14 cellular contexts compared by ENCODE assay signal in the genomic region with DNA sequence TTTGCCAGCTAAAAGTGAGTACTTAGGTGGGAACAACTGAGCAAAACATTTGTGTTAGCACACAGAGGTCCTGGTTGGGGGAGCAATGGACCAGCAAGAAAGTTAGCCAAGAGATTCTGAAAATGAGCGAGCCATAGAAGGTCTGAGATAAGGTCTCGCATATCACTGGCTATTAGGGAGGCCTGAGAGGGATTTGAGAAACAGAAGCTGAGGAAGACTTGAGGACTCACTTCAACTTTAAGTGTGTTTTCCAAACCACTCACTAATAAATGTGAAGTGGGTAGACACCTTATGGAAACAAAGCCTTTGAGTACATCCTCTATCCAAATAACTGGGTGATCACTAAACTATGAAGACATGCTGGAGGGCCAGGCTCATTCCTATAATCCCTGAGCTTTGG.
DNase-seq lines count a peak whose midpoint lies in the region; TF ChIP-seq lines count a peak whose summit lies in the region.
"Had no signal": no experiment of that assay in that cellular context is flagged by ENCODE, and none has a peak within 500 bp of the region (broad histone marks: within the 10 kb centered on the region; RNA-seq: fewer than 3 reads in every experiment).

No MANE protein-coding gene starts in this region.

- no peak for TF ChIP-seq CTCF in osteoblast (IDR thresholded peaks at IDR 0.05; ENCODE audit: extremely low read depth, low read depth, low read length)

- H3K79me2 ChIP-seq in mesendoderm (ENCODE audit: control insufficient read depth, insufficient read depth, low read length) (no peaks in the 10 kb centered on the region), osteoblast (ENCODE audit: insufficient read depth, low read length) (no peaks in the 10 kb centered on the region), trophoblast cell (ENCODE audit: control insufficient read depth, insufficient read depth, low read length, poor library complexity) (no peaks in the 10 kb centered on the region)

- H3K4me3 ChIP-seq in mesendoderm (ENCODE audit: low read length) (no peak overlapping the region), osteoblast (ENCODE audit: insufficient read depth, low read length) (no peak overlapping the region), trophoblast cell (ENCODE audit: low read depth, low read length) (no peak overlapping the region)
- H3K4me3 ChIP-seq: BLaER1 had no signal

- H2BK12ac ChIP-seq in trophoblast cell (ENCODE audit: low read length), result no peak overlapping the region

- H3K56ac ChIP-seq in mesendoderm (ENCODE audit: low read length), result no peak overlapping the region

- H3K23ac ChIP-seq in mesendoderm (ENCODE audit: low read length) (no peak overlapping the region), trophoblast cell (ENCODE audit: low read length) (no peak overlapping the region)

- H4K5ac ChIP-seq in mesendoderm (ENCODE audit: low read length), result no peak overlapping the region

- H3K4me2 ChIP-seq in mesendoderm (ENCODE audit: low read length) (no peak overlapping the region), osteoblast (ENCODE audit: insufficient read depth, low read length) (no peak overlapping the region), trophoblast cell (ENCODE audit: low read length) (no peak overlapping the region)
- H3K4me2 ChIP-seq: BLaER1 had no signal

- no peak overlapping the region for H4K91ac ChIP-seq in trophoblast cell (ENCODE audit: low read depth, low read length)

- no peak overlapping the region for H3K18ac ChIP-seq in mesendoderm (ENCODE audit: low read length)
- H3K18ac ChIP-seq in trophoblast cell (ENCODE audit: low read length), result no peak overlapping the region

- H3K9me3 ChIP-seq in osteoblast (ENCODE audit: low read depth, low read length) (peaks cover under 1% of the 10 kb centered on the region), trophoblast cell (ENCODE audit: insufficient read depth, low read depth, low read length) (no peaks in the 10 kb centered on the region)
- H3K9me3 ChIP-seq: BLaER1 had no signal

- H3K79me1 ChIP-seq in mesendoderm (ENCODE audit: low read length) (no peaks in the 10 kb centered on the region), trophoblast cell (ENCODE audit: low read length) (no peaks in the 10 kb centered on the region)

- H3K4ac ChIP-seq in mesendoderm (ENCODE audit: low read depth, low read length) (no peak overlapping the region), trophoblast cell (ENCODE audit: low read depth, low read length) (no peak overlapping the region)

- no peak overlapping the region for H2BK5ac ChIP-seq in mesendoderm (ENCODE audit: low read length)
- no peak overlapping the region for H2BK5ac ChIP-seq in trophoblast cell (ENCODE audit: low read depth, low read length, poor library complexity)

- H2AK5ac ChIP-seq in mesendoderm (ENCODE audit: low read length) (no peak overlapping the region), trophoblast cell (ENCODE audit: low read length) (no peak overlapping the region)

- no peak overlapping the region for H3K27ac ChIP-seq in mesendoderm (ENCODE audit: low read depth, low read length)
- no peak overlapping the region for H3K27ac ChIP-seq in osteoblast (ENCODE audit: low read depth, low read length)
- H3K27ac ChIP-seq in trophoblast cell (ENCODE audit: low read depth, low read length), result no peak overlapping the region
- H3K27ac ChIP-seq: BLaER1 had no signal

- H2AFZ ChIP-seq in osteoblast (ENCODE audit: low read length) (no peak overlapping the region), trophoblast cell (ENCODE audit: insufficient read depth, low read length, poor library complexity) (no peak overlapping the region)

- H3K9ac ChIP-seq in mesendoderm (ENCODE audit: low read length) (no peak overlapping the region), trophoblast cell (ENCODE audit: low read length) (no peak overlapping the region)
- H3K9ac ChIP-seq: BLaER1 had no signal

- DNase-seq in NCI-H510A treated with DMSO at 0.1 percent for 48 hours (lab: John Stamatoyannopoulos, UW) (peak; percentile 7), NCI-H510A (lab: John Stamatoyannopoulos, UW) (no peak), NCI-H524 (lab: John Stamatoyannopoulos, UW) (peak; percentile 76 to 88), mesendoderm (peak; percentile 16), iPS-NIHi11 (ENCODE audit: low spot score) (no peak), osteoblast (ENCODE audit: insufficient read length, low spot score, missing footprints) (no peak), trophoblast cell (no peak)
- DNase-seq: 8988T; CD4-positive, alpha-beta memory T cell; DMS153; DND-41; GOT3; H7 had no signal

- WGBS in mesendoderm (ENCODE audit: extremely low coverage, insufficient coverage, low lambda C conversion rate), result no CpG with 5 or more reads among the region's 2 CpGs
- WGBS in trophoblast cell (ENCODE audit: extremely low coverage, insufficient coverage, insufficient read length), result no CpG with 5 or more reads among the region's 2 CpGs

- H3K14ac ChIP-seq in trophoblast cell (ENCODE audit: low read length), result no peak overlapping the region

- H2BK15ac ChIP-seq in mesendoderm (replicated peaks; ENCODE audit: low read depth), result no peak overlapping the region

- no peak overlapping the region for H4K8ac ChIP-seq in mesendoderm (ENCODE audit: low read depth, low read length)
- H4K8ac ChIP-seq in trophoblast cell (ENCODE audit: low read depth, low read length), result no peak overlapping the region

- H3K4me1 ChIP-seq in mesendoderm (ENCODE audit: control insufficient read depth, low read depth, low read length) (no peaks in the 10 kb centered on the region), osteoblast (ENCODE audit: insufficient read depth, low read length) (no peaks in the 10 kb centered on the region), trophoblast cell (ENCODE audit: control insufficient read depth in 1 of 2, insufficient read depth in 2 of 2, low read length in 2 of 2) (no peaks in the 10 kb centered on the region)
- H3K4me1 ChIP-seq: BLaER1 had no signal

- no peaks in the 10 kb centered on the region for H3K36me3 ChIP-seq in mesendoderm (ENCODE audit: control insufficient read depth, insufficient read depth, low read length)
- no peaks in the 10 kb centered on the region for H3K36me3 ChIP-seq in osteoblast (ENCODE audit: insufficient read depth, low read length)
- no peaks in the 10 kb centered on the region for H3K36me3 ChIP-seq in trophoblast cell (ENCODE audit: control insufficient read depth in 1 of 2, insufficient read depth in 2 of 2, low read length in 2 of 2)
- H3K36me3 ChIP-seq: BLaER1 had no signal

- H2BK120ac ChIP-seq in mesendoderm (ENCODE audit: low read depth, low read length) (no peak overlapping the region), trophoblast cell (ENCODE audit: insufficient read depth, low read length, poor library complexity) (no peak overlapping the region)

- H4K20me1 ChIP-seq in osteoblast (ENCODE audit: insufficient read depth, low read length), result no peaks in the 10 kb centered on the region
- H4K20me1 ChIP-seq: BLaER1 had no signal

- no peaks in the 10 kb centered on the region for H3K27me3 ChIP-seq in mesendoderm (ENCODE audit: insufficient read depth, low read length, poor library complexity)
- H3K27me3 ChIP-seq in osteoblast (ENCODE audit: insufficient read depth, low read length), result no peaks in the 10 kb centered on the region
- no peaks in the 10 kb centered on the region for H3K27me3 ChIP-seq in trophoblast cell (ENCODE audit: insufficient read depth, low read length)
- H3K27me3 ChIP-seq: BLaER1 had no signal

- no peak overlapping the region for H4K12ac ChIP-seq in trophoblast cell (ENCODE audit: low read depth, low read length)

Comparison
In these comparisons a context has a peak if more than half of its experiments do, and no peak if none do; other contexts are left out.
1. DNase-seq: peak in NCI-H510A treated with DMSO at 0.1 percent for 48 hours (single experiment), NCI-H524 (2 of 2) and mesendoderm (single experiment); none in NCI-H510A (single experiment), iPS-NIHi11 (single experiment), osteoblast (single experiment) and trophoblast cell (0 of 2).